Comparison of ENCODE assay signal across 19 cellular contexts in the genomic region with DNA sequence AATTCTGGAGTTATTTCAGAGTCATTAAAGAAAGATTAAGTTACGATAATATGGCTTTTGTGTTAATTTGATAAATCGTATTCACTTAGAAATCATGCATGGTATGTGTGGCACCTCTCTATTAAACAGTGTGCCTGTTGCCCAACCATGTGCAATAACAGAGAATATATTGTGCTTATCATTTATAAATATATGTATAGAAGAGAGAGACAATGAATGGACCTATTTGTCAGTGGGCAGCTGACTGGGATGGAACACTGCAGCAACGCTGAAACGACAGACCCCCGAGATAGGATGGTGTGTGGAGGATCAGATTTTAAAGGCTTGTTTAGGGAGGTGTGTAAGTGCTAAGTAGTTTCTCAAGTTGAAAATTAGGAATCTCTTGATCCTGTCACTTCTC.
DNase-seq lines count a peak whose midpoint lies in the region; ATAC-seq, FAIRE-seq and TF ChIP-seq lines count a peak whose summit lies in the region.
"Had no signal": no experiment of that assay in that cellular context is flagged by ENCODE, and none has a peak within 500 bp of the region (broad histone marks: within the 10 kb centered on the region; RNA-seq: fewer than 3 reads in every experiment).

No MANE protein-coding gene starts in this region.

- H3K27me3 ChIP-seq in mesenchymal stem cell (ENCODE audit: control insufficient read depth in 1 of 2, insufficient read depth in 1 of 2, low read length in 2 of 2): no peaks in the 10 kb centered on the region

- H3K27ac ChIP-seq in mesenchymal stem cell (ENCODE audit: low read length, poor library complexity, severe bottlenecking) (peak overlapping the region; percentile 12), temporal lobe (ENCODE audit: low read depth, low read length) (peak overlapping the region; percentile 51)
- H3K27ac ChIP-seq: SK-N-MC had no signal

- no peak overlapping the region for H3K4me2 ChIP-seq in mesenchymal stem cell (ENCODE audit: low read length, poor library complexity, severe bottlenecking)

- no peak overlapping the region for H3K4me3 ChIP-seq in mesenchymal stem cell (ENCODE audit: insufficient read depth in 1 of 2, low read depth in 1 of 2, low read length in 2 of 2)
- H3K4me3 ChIP-seq: HAP-1, SK-N-MC had no signal

- no peak overlapping the region for H2BK15ac ChIP-seq in mesenchymal stem cell (ENCODE audit: low read depth, poor library complexity, severe bottlenecking)

- H3K23ac ChIP-seq in mesenchymal stem cell (ENCODE audit: low read length in 2 of 2): no peak overlapping the region

- in situ Hi-C loops in SK-MEL-5 (cut with HindIII; ENCODE audit: low pct_unique_long_range_greater_than_20kb, low sequenced_read_pairs): no loop called here

- H3K4me1 ChIP-seq in mesenchymal stem cell (ENCODE audit: control insufficient read depth, insufficient read depth, low read depth, low read length): peaks cover 9% of the 10 kb centered on the region

- ATAC-seq in HG02798 (IDR thresholded peaks at IDR 0.05; ENCODE audit: poor library complexity, unreplicated experiment): no peak

- DNase-seq in COLO829 (ENCODE audit: low spot score): peak; percentile 39
- peak; percentile 85 for DNase-seq in SK-MEL-5 (ENCODE audit: low read depth, low spot score)
- DNase-seq in mesenchymal stem cell: no peak
- no peak for DNase-seq in DMS79 (lab: John Stamatoyannopoulos, UW)
- DNase-seq in activated CD4-positive, alpha-beta T cell treated with anti-CD3 and anti-CD28 coated beads for 48 hours: no peak
- no peak for DNase-seq in H54 (ENCODE audit: insufficient read length, low spot score)
- DNase-seq: ACHN, DMS 273 treated with DMSO at 0.1 percent for 48 hours, GDM1, Kasumi-1, MM.1S, NCI-H1105, NCI-H2081, NCI-H446 treated with DMSO at 0.1 percent for 48 hours, Right ventricle myocardium superior had no signal

- H3K18ac ChIP-seq in mesenchymal stem cell (ENCODE audit: low read depth in 1 of 2, low read length in 2 of 2): no peak overlapping the region

- H4K8ac ChIP-seq in mesenchymal stem cell (ENCODE audit: low read length): no peak overlapping the region

- no peak overlapping the region for H2BK12ac ChIP-seq in mesenchymal stem cell (ENCODE audit: low read length in 2 of 2)

- no peak overlapping the region for H4K91ac ChIP-seq in mesenchymal stem cell (ENCODE audit: low read length)

- FAIRE-seq in H54 (lab: Jason Lieb, UNC): no peak

- H3K14ac ChIP-seq in mesenchymal stem cell (ENCODE audit: low read length in 2 of 2): no peak overlapping the region

- no peak overlapping the region for H3K9ac ChIP-seq in mesenchymal stem cell (ENCODE audit: low read length)

- 94% methylated on average over 5 of the region's 5 CpGs for WGBS in mesenchymal stem cell

- no peak overlapping the region for H2BK5ac ChIP-seq in mesenchymal stem cell (ENCODE audit: low read depth, low read length, poor library complexity, severe bottlenecking)

- H2AFZ ChIP-seq in mesenchymal stem cell (ENCODE audit: low read depth, low read length): no peak overlapping the region

- no peak overlapping the region for H2BK120ac ChIP-seq in mesenchymal stem cell (ENCODE audit: low read depth, low read length)

- TF ChIP-seq POLR2A in H54 (IDR thresholded peaks at IDR 0.05; ENCODE audit: low read depth, low read length): no peak

- peak overlapping the region; percentile 41 for H2AK5ac ChIP-seq in mesenchymal stem cell (ENCODE audit: low read length, severe bottlenecking)

- no peak overlapping the region for H3K4ac ChIP-seq in mesenchymal stem cell (ENCODE audit: low read depth in 1 of 2, low read length in 2 of 2)

- peaks cover 16% of the 10 kb centered on the region for H3K79me1 ChIP-seq in mesenchymal stem cell (replicated peaks; ENCODE audit: low read length, poor library complexity, severe bottlenecking)

- H3K36me3 ChIP-seq in mesenchymal stem cell (ENCODE audit: control insufficient read depth in 1 of 2, insufficient read depth in 2 of 2, low read depth in 1 of 2, low read length in 2 of 2): no peaks in the 10 kb centered on the region
- H3K36me3 ChIP-seq: HAP-1 had no signal

- no peaks in the 10 kb centered on the region for H3K9me3 ChIP-seq in mesenchymal stem cell (ENCODE audit: control insufficient read depth, low read length)
- H3K9me3 ChIP-seq: HAP-1 had no signal

Comparison
In these comparisons a context has a peak if more than half of its experiments do, and no peak if none do; other contexts are left out.
1. DNase-seq: peak in COLO829 (single experiment) and SK-MEL-5 (single experiment); none in mesenchymal stem cell (single experiment), DMS79 (single experiment), activated CD4-positive, alpha-beta T cell treated with anti-CD3 and anti-CD28 coated beads for 48 hours (single experiment) and H54 (single experiment).